ENCODE assay signal across 22 cellular contexts in the genomic region with DNA sequence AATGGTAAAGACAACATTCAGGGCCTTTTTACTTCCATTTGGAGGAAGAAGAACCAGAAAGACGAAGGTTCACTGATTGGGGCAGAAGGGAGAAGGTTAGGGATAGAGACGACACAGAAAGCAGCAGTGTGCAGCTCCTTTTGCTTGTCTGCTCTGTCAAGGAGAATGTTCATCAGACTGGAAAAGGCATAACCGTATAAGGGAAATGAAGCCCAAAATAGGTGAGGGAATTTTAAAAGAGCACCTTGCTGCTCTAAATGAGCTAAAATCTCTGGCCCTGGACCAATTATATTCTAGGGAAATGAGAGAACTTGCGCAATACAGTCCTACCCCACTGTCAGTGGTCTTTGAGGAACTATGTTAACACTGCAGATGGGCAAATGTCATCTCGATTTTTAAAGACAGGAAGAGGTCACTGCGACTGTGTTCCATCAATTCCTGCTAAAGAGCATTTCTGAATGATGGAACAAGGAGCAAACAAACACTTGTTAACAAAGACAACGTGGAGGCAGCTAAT.
"Had no signal": no experiment of that assay in that cellular context is flagged by ENCODE, and none has a peak within 500 bp of the region (broad histone marks: within the 10 kb centered on the region; RNA-seq: fewer than 3 reads in every experiment).

No MANE protein-coding gene starts in this region.

- DNase-seq: activated B cell treated with CpG ODN at 0.5 μM for 24 hours; activated CD4-positive, alpha-beta T cell treated with anti-CD3 and anti-CD28 coated beads for 36 hours; activated CD4-positive, alpha-beta T cell treated with anti-CD3 and anti-CD28 coated beads, Interleukin-2, amount 50 U/mL, for 4 hours; activated CD8-positive, alpha-beta memory T cell treated with anti-CD3 and anti-CD28 coated beads for 24 hours; activated CD8-positive, alpha-beta memory T cell treated with anti-CD3 and anti-CD28 coated beads, Interleukin-2, amount 50 U/mL, for 4 hours; activated naive CD4-positive, alpha-beta T cell; activated T-cell treated with anti-CD3 and anti-CD28 coated beads, Interleukin-2, amount 50 U/mL, for 24 hours; adrenal gland; brain microvascular endothelial cell; endodermal cell; esophagus squamous epithelium; gastrocnemius medialis; hippocampal formation; kidney glomerular epithelial cell; left ventricle myocardium inferior; naive thymus-derived CD8-positive, alpha-beta T cell; stimulated activated CD4-positive, alpha-beta T cell treated with anti-CD3 and anti-CD28 coated beads, Interleukin-2, amount 100 ng/mL, for 48 hours; stimulated activated CD8-positive, alpha-beta memory T cell treated with anti-CD3 and anti-CD28 coated beads, Interleukin-4, amount 100 ng/mL, for 48 hours; stimulated activated naive B cell treated with anti-CD40 and anti-IgM and Interleukin-4, amounts not matched to agents 10 μg/mL and 1 μg/mL and 100 μg/mL, for 72 hours; testis; trophoblast cell; uterus had no signal

- ATAC-seq: activated CD4-positive, alpha-beta T cell treated with anti-CD3 and anti-CD28 coated beads for 36 hours; gastrocnemius medialis; naive thymus-derived CD8-positive, alpha-beta T cell; stimulated activated naive B cell treated with anti-CD40 and anti-IgM and Interleukin-4, amounts not matched to agents 10 μg/mL and 1 μg/mL and 100 μg/mL, for 72 hours had no signal
